In genomic region chr12:3795096-3795799, GRCh38 we compare ENCODE assay signal across 18 cellular contexts. TPM values are rescaled to one million over a fixed set of nuclear protein-coding genes. Genes with fewer than 3 reads are reported as not detected.
A peak's percentile ranks its signal among the peaks of the same experiment; 100 is the strongest.
DNase-seq lines count a peak whose midpoint lies in the region; ATAC-seq, FAIRE-seq and TF ChIP-seq lines count a peak whose summit lies in the region.
"Had no signal": no experiment of that assay in that cellular context is flagged by ENCODE, and none has a peak within 500 bp of the region (broad histone marks: within the 10 kb centered on the region; RNA-seq: fewer than 3 reads in every experiment).

No MANE protein-coding gene starts in this region.

- no peaks in the 10 kb centered on the region for H3K9me3 Mint-ChIP-seq in MCF 10A (ENCODE audit: unreplicated experiment)
- H3K9me3 Mint-ChIP-seq: activated naive CD8-positive, alpha-beta T cell treated with anti-CD3 and anti-CD28 coated beads for 36 hours; effector memory CD8-positive, alpha-beta T cell; T-helper 1 cell treated with Interleukin-12 subunit alpha and Interleukin-12 subunit beta and Interleukin-4 antibody, amounts not matched to agents 30 μg/mL and 1 μg/mL, for 36 hours had no signal

- no peaks in the 10 kb centered on the region for H4K20me1 ChIP-seq in H1 (replicated peaks in 1 of 2; ENCODE audit: control insufficient read depth in 1 of 2, insufficient read depth in 2 of 2, low read length in 2 of 2)

- H3K27ac Mint-ChIP-seq in MCF 10A (ENCODE audit: low read depth, unreplicated experiment): no peak overlapping the region
- H3K27ac Mint-ChIP-seq: activated naive CD8-positive, alpha-beta T cell treated with anti-CD3 and anti-CD28 coated beads for 36 hours; effector memory CD8-positive, alpha-beta T cell; T-helper 1 cell treated with Interleukin-12 subunit alpha and Interleukin-12 subunit beta and Interleukin-4 antibody, amounts not matched to agents 30 μg/mL and 1 μg/mL, for 36 hours had no signal

- no peak overlapping the region for H2AK5ac ChIP-seq in H1 (ENCODE audit: low read depth, low read length)

- no peak overlapping the region for H3K27ac ChIP-seq in H1 (ENCODE audit: low read depth, low read length)
- H3K27ac ChIP-seq: testis had no signal

- TF ChIP-seq RAD21 in H1 (IDR thresholded peaks at IDR 0.05 in 1 of 2, conservative IDR thresholded peaks at IDR 0.05 in 1 of 2; ENCODE audit: low read depth in 2 of 2, low read length in 2 of 2): no peak

- no peak overlapping the region for H4K5ac ChIP-seq in H1 (ENCODE audit: insufficient read length, low read depth, low read length)

- H2BK120ac ChIP-seq in H1 (replicated peaks; ENCODE audit: low read depth, low read length): no peak overlapping the region

- H3K4me1 ChIP-seq in H1 (replicated peaks in 1 of 4; ENCODE audit: control insufficient read depth in 3 of 4, insufficient read depth in 4 of 4, low read length in 3 of 4): peaks cover 0 to 7% (median 2%) of the 10 kb centered on the region in 4 experiments; a peak in 2 of 7 replicates

- no peaks in the 10 kb centered on the region for H3K27me3 ChIP-seq in H1 (replicated peaks in 1 of 4; ENCODE audit: control insufficient read depth in 3 of 4, extremely low read depth in 1 of 4, insufficient read depth in 3 of 4, low read length in 3 of 4)
- H3K27me3 ChIP-seq: testis had no signal

- no peak for TF ChIP-seq EP300 in H1 (IDR thresholded peaks at IDR 0.05; ENCODE audit: borderline replicate concordance in 1 of 2, low read depth in 2 of 2, low read length in 2 of 2)

- no peak overlapping the region for H2BK5ac ChIP-seq in H1 (ENCODE audit: low read depth, low read length)

- no peaks in the 10 kb centered on the region for H3K23me2 ChIP-seq in H1 (ENCODE audit: low read depth, low read length)

- no peak overlapping the region for H3K4me3 Mint-ChIP-seq in MCF 10A (ENCODE audit: unreplicated experiment)
- H3K4me3 Mint-ChIP-seq: activated naive CD8-positive, alpha-beta T cell treated with anti-CD3 and anti-CD28 coated beads for 36 hours; effector memory CD8-positive, alpha-beta T cell; T-helper 1 cell treated with Interleukin-12 subunit alpha and Interleukin-12 subunit beta and Interleukin-4 antibody, amounts not matched to agents 30 μg/mL and 1 μg/mL, for 36 hours had no signal

- H3K4me2 ChIP-seq in H1 (ENCODE audit: insufficient read depth in 1 of 2, low read depth in 2 of 2, low read length in 2 of 2): no peak overlapping the region

- intact Hi-C loops in MCF 10A (cut with micrococcal nuclease): no loop called here

- no peaks in the 10 kb centered on the region for H3K79me1 ChIP-seq in H1 (ENCODE audit: low read depth, low read length)

- no peaks in the 10 kb centered on the region for H3K27me3 Mint-ChIP-seq in MCF 10A (ENCODE audit: insufficient read depth, unreplicated experiment)
- H3K27me3 Mint-ChIP-seq: activated naive CD8-positive, alpha-beta T cell treated with anti-CD3 and anti-CD28 coated beads for 36 hours; effector memory CD8-positive, alpha-beta T cell had no signal

- WGBS in H1 (ENCODE audit: extremely low coverage in 1 of 2, insufficient coverage in 1 of 2, insufficient read length in 1 of 2, insufficient replicate concordance in 2 of 2, low coverage in 1 of 2, low lambda C conversion rate in 2 of 2, missing lambda C conversion rate in 1 of 2), 2 experiments: 91% methylated on average over 5 of the region's 5 CpGs; no CpG with 5 or more reads in 1 of the 2 experiments

- POLR2A ChIA-PET in H1 (lab: Charles Lee; ENCODE audit: partially characterized antibody) (interaction anchor here (0.8 kb wide), 1 partner anchor 18 kb away, joined by 3 read pairs; no protein-coding TSS in a partner anchor), GM10248 (lab: Yijun Ruan, JAX) (no interaction called here), MCF 10A (lab: Yijun Ruan, JAX) (interaction anchor here (0.7 kb wide), 1 partner anchor 335 kb away, joined by 3 read pairs; no protein-coding TSS in a partner anchor)

- FAIRE-seq in H1 (lab: Jason Lieb, UNC): no peak
- FAIRE-seq: GM19239 had no signal

- no peak overlapping the region for H4K91ac ChIP-seq in H1 (replicated peaks; ENCODE audit: insufficient read length, low read length)

- no peaks in the 10 kb centered on the region; a peak in 2 of 8 replicates for H3K36me3 ChIP-seq in H1 (ENCODE audit: control insufficient read depth in 2 of 4, insufficient read depth in 4 of 4, low read length in 3 of 4)

- no peaks in the 10 kb centered on the region for H3K36me3 Mint-ChIP-seq in MCF 10A (ENCODE audit: insufficient read depth, unreplicated experiment)
- H3K36me3 Mint-ChIP-seq: activated naive CD8-positive, alpha-beta T cell treated with anti-CD3 and anti-CD28 coated beads for 36 hours had no signal

- H2BK12ac ChIP-seq in H1 (ENCODE audit: low read depth, low read length): peak overlapping the region; percentile 13; the same call in 1 of the 2 replicates

- H4K8ac ChIP-seq in H1 (ENCODE audit: extremely low read depth, insufficient read depth, low read length): no peak overlapping the region

- peaks cover 0 to 3% of the 10 kb centered on the region in 2 experiments; a peak in 1 of 4 replicates for H3K9me3 ChIP-seq in H1 (ENCODE audit: insufficient read depth in 2 of 2, low read depth in 1 of 2, low read length in 1 of 2)
- H3K9me3 ChIP-seq: testis had no signal

- no peak overlapping the region for H2AFZ ChIP-seq in H1 (ENCODE audit: low read length)

- no peak for TF ChIP-seq CTCF in H1 (IDR thresholded peaks at IDR 0.05; ENCODE audit: control extremely low read depth in 1 of 3, insufficient read depth in 1 of 3, low read depth in 1 of 3, low read length in 3 of 3)
- no peak for TF ChIP-seq CTCF in GM10248 (IDR thresholded peaks at IDR 0.05; ENCODE audit: control extremely low read depth, extremely low read depth, low read depth, missing control alignments)
- no peak for TF ChIP-seq CTCF in MCF 10A (IDR thresholded peaks at IDR 0.05; ENCODE audit: unreplicated experiment)

- H3K14ac ChIP-seq in H1 (ENCODE audit: insufficient read length): no peak overlapping the region

- H3K18ac ChIP-seq in H1 (ENCODE audit: extremely low read depth, low read length): no peak overlapping the region

- no peaks in the 10 kb centered on the region for H3K4me1 Mint-ChIP-seq in MCF 10A (ENCODE audit: insufficient read depth, unreplicated experiment)

- no peak overlapping the region for H2BK20ac ChIP-seq in H1 (ENCODE audit: low read length)

- H2BK15ac ChIP-seq in H1 (ENCODE audit: low read length): no peak overlapping the region

- ATAC-seq in HG03025 (IDR thresholded peaks at IDR 0.05; ENCODE audit: low FRiP score, unreplicated experiment): no peak
- ATAC-seq: effector memory CD8-positive, alpha-beta T cell had no signal

- no peak overlapping the region for H3K4ac ChIP-seq in H1 (replicated peaks; ENCODE audit: insufficient read length, low read depth, low read length)

- no TSS peak for BruUV-seq in MCF 10A (replicated peaks; lab: Mats Ljungman, UMichigan)

- no peak overlapping the region; a peak in 1 of 7 replicates for H3K9ac ChIP-seq in H1 (replicated peaks in 1 of 4; ENCODE audit: extremely low read depth in 1 of 4, low read depth in 3 of 4, low read length in 3 of 4)

- H3K23ac ChIP-seq in H1 (ENCODE audit: insufficient read length): no peak overlapping the region

- TF ChIP-seq POLR2A in H1 (IDR thresholded peaks at IDR 0.05; ENCODE audit: control extremely low read depth in 1 of 2, low read depth in 2 of 2, low read length in 2 of 2): no peak

- CTCF ChIA-PET in H1 (lab: Charles Lee; ENCODE audit: partially characterized antibody): interaction anchor here (0.5 to 2.0 kb wide), 10 partner anchors 9 to 663 kb away, joined by 3 to 10 read pairs (median 4); no protein-coding TSS in a partner anchor
- CTCF ChIA-PET in GM10248 (lab: Yijun Ruan, JAX): interaction anchor here (1.0 to 4.5 kb wide), 5 partner anchors 9 to 495 kb away, joined by 3 to 23 read pairs (median 5); no protein-coding TSS in a partner anchor
- CTCF ChIA-PET in MCF 10A (lab: Yijun Ruan, JAX): interaction anchor here (0.6 to 2.9 kb wide), 6 partner anchors 9 to 519 kb away, joined by 3 to 17 read pairs (median 3); no protein-coding TSS in a partner anchor

- H3K79me2 ChIP-seq in H1 (ENCODE audit: control insufficient read depth in 1 of 2, insufficient read depth in 2 of 2, low read length in 2 of 2): no peaks in the 10 kb centered on the region

- H3K4me3 ChIP-seq in H1 (ENCODE audit: extremely low read depth in 1 of 4, insufficient read depth in 2 of 4, low read depth in 3 of 4, low read length in 4 of 4): no peak overlapping the region
- H3K4me3 ChIP-seq: testis had no signal

- no peak overlapping the region for H3K56ac ChIP-seq in H1 (replicated peaks; ENCODE audit: insufficient read length, low read depth, low read length)

- DNase-seq in COR-L47 (lab: John Stamatoyannopoulos, UW) (peak; percentile 17), NCI-H1417 treated with DMSO at 0.1 percent for 48 hours (lab: John Stamatoyannopoulos, UW) (peak; percentile 57), NCI-H2227 treated with DMSO at 0.1 percent for 48 hours (lab: John Stamatoyannopoulos, UW) (peak; percentile 72), H1 (ENCODE audit: low read depth in 1 of 2, low spot score in 2 of 2) (no peak), GM19240 (ENCODE audit: insufficient read length, low spot score) (no peak), GM10248 (ENCODE audit: extremely low spot score) (no peak), MCF 10A (ENCODE audit: unreplicated experiment) (no peak)
- DNase-seq: activated CD4-positive, alpha-beta T cell treated with anti-CD3 and anti-CD28 coated beads for 4 hours; activated naive CD8-positive, alpha-beta T cell treated with anti-CD3 and anti-CD28 coated beads for 36 hours; effector memory CD8-positive, alpha-beta T cell; Karpas-422; mammary epithelial cell; NCI-H524 treated with DMSO at 0.1 percent for 48 hours; retina; testis had no signal

TF ChIP-seq in H1, 55 proteins besides CTCF, POLR2A, EP300 and RAD21:
- TF ChIP-seq HDAC2 (IDR thresholded peaks at IDR 0.05; ENCODE audit: borderline replicate concordance in 1 of 2, low read depth in 2 of 2, low read length in 2 of 2) (no peak), CHD2 (IDR thresholded peaks at IDR 0.05; ENCODE audit: low read length) (no peak), TAF7 (optimal IDR thresholded peaks at IDR 0.05; ENCODE audit: borderline replicate concordance, low read depth, low read length) (no peak), BCL11A (IDR thresholded peaks at IDR 0.05; ENCODE audit: low read depth in 2 of 2, low read length in 2 of 2) (no peak)
TF ChIP-seq in H1: peak in this region for 0.

RNA-seq across cellular contexts. Expression of gene CRACR2A, which starts 42.3 kb away (rescaled TPM):
- total RNA-seq in H1 (2021; fragmentation: NEBNext Ultra II Directional; extraction: Animal tissue kit (Norgen Biotek cat#: 25700)): 3.0 and 3.2 TPM in 2 replicates
- 0.75 and 0.85 TPM in 2 replicates for polyA plus RNA-seq in H1 (2011; rRNA removed)
- polyA plus RNA-seq in H1 (2011; cell fraction: cytosol; rRNA removed): 1.1 TPM
- polyA plus RNA-seq in H1 (2011; cell fraction: nucleus; rRNA removed): 1.9 TPM
- polyA plus RNA-seq in H1 (2012, experiment 1 of 2): 1.1 to 1.8 TPM (median 1.5 TPM) in 4 replicates
- polyA plus RNA-seq in H1 (2012, experiment 2 of 2): 0.20 TPM
- 0.89 TPM for polyA plus RNA-seq in H1 (2013, experiment 1 of 2)
- polyA plus RNA-seq in H1 (2013, experiment 2 of 2): 1.0 TPM
- polyA minus RNA-seq in H1 (2011; rRNA and poly(A)+ RNA removed): 1.5 and 2.6 TPM in 2 replicates
- polyA minus RNA-seq in H1 (2011; cell fraction: cytosol; rRNA and poly(A)+ RNA removed): 0.88 TPM
- 3.8 TPM for polyA minus RNA-seq in H1 (2011; cell fraction: nucleus; rRNA and poly(A)+ RNA removed)
- not detected in 2 replicates for total RNA-seq in MCF 10A (2022)

Comparison
In these comparisons a context has a peak if more than half of its experiments do, and no peak if none do; other contexts are left out.
1. DNase-seq: peak in COR-L47 (single experiment), NCI-H1417 treated with DMSO at 0.1 percent for 48 hours (single experiment) and NCI-H2227 treated with DMSO at 0.1 percent for 48 hours (single experiment); none in H1 (0 of 2), GM19240 (single experiment), GM10248 (single experiment) and MCF 10A (single experiment).